ENCODE assay signal across 1 cellular context in genomic region chr11:102760355-102761035, GRCh38.
A peak's percentile ranks its signal among the peaks of the same experiment; 100 is the strongest.
TF ChIP-seq lines count a peak whose summit lies in the region.

No MANE protein-coding gene starts in this region.

TF ChIP-seq in K562, 482 proteins besides CTCF, POLR2A, EP300 and RAD21:
- TF ChIP-seq MECOM (CRISPR knock-in tag; IDR thresholded peaks at IDR 0.05) (no peak), FOXO4 (CRISPR knock-in tag; IDR thresholded peaks at IDR 0.05) (no peak), TEAD2 (tag; IDR thresholded peaks at IDR 0.05) (no peak), CEBPG (CRISPR knock-in tag; IDR thresholded peaks at IDR 0.05) (no peak), CEBPG (tag; conservative IDR thresholded peaks at IDR 0.05 in 1 of 2, IDR thresholded peaks at IDR 0.05 in 1 of 2) (peak; percentile 97 to 98), DDX20 (tag; IDR thresholded peaks at IDR 0.05; ENCODE audit: low read depth) (no peak), BACH1 (tag; IDR thresholded peaks at IDR 0.05) (no peak), JUND (IDR thresholded peaks at IDR 0.05; ENCODE audit: borderline replicate concordance, low read depth, low read length) (0 out of 2 replicates have a peak, but pooled peaks have one; percentile 19), JUND (tag; IDR thresholded peaks at IDR 0.05; ENCODE audit: borderline replicate concordance, low read depth, low read length) (peak; percentile 25; the same call in 1 of the 3 replicates), CREM (IDR thresholded peaks at IDR 0.05; ENCODE audit: low read depth) (no peak), CREB3L1 (IDR thresholded peaks at IDR 0.05; ENCODE audit: borderline replicate concordance, low read depth) (no peak), DACH1 (IDR thresholded peaks at IDR 0.05; ENCODE audit: partially characterized antibody) (no peak), COPS2 (conservative IDR thresholded peaks at IDR 0.05) (no peak), ZNF280A (IDR thresholded peaks at IDR 0.05; ENCODE audit: low read depth, partially characterized antibody) (no peak), CEBPB (tag; IDR thresholded peaks at IDR 0.05) (peak; percentile 72), FOSL1 (tag; conservative IDR thresholded peaks at IDR 0.05) (peak; percentile 82), ATF3 (IDR thresholded peaks at IDR 0.05) (peak; percentile 86), ATF3 (CRISPR knock-in tag; conservative IDR thresholded peaks at IDR 0.05) (no peak), ZFX (CRISPR knock-in tag; IDR thresholded peaks at IDR 0.05) (no peak), ETS2 (tag; IDR thresholded peaks at IDR 0.05; ENCODE audit: borderline replicate concordance, poor library complexity, severe bottlenecking) (no peak), ATF7 (IDR thresholded peaks at IDR 0.05) (peak; percentile 15; the same call in 1 of the 2 replicates), HBP1 (CRISPR knock-in tag; IDR thresholded peaks at IDR 0.05) (no peak), TRIM24 (IDR thresholded peaks at IDR 0.05) (peak; percentile 78 to 85; a peak in 2 of 4 replicates), ZSCAN32 (CRISPR knock-in tag; IDR thresholded peaks at IDR 0.05) (peak; percentile 86), JUN (IDR thresholded peaks at IDR 0.05; ENCODE audit: borderline replicate concordance, low read depth, low read length) (0 out of 2 replicates have a peak, but pooled peaks have one; percentile 32), JUN (CRISPR knock-in tag; IDR thresholded peaks at IDR 0.05; ENCODE audit: borderline replicate concordance) (no peak), SOX6 (IDR thresholded peaks at IDR 0.05) (peak; percentile 86; the same call in 1 of the 2 replicates), GABPA (tag; conservative IDR thresholded peaks at IDR 0.05; ENCODE audit: low read depth) (0 out of 2 replicates have a peak, but pooled peaks have one; percentile 26), NRF1 (conservative IDR thresholded peaks at IDR 0.05 in 1 of 2, IDR thresholded peaks at IDR 0.05 in 1 of 2) (no peak), ZNF764 (CRISPR knock-in tag; IDR thresholded peaks at IDR 0.05; ENCODE audit: low read depth) (no peak), ZNF318 (IDR thresholded peaks at IDR 0.05; ENCODE audit: borderline replicate concordance in 1 of 2, low read depth in 1 of 2) (0 out of 4 replicates have a peak, but pooled peaks of 1 of the 2 experiments have one; percentile 63), ATF4 (CRISPR knock-in tag; IDR thresholded peaks at IDR 0.05) (peak; percentile 95), TSHZ1 (CRISPR knock-in tag; IDR thresholded peaks at IDR 0.05) (no peak), FOXA3 (CRISPR knock-in tag; conservative IDR thresholded peaks at IDR 0.05 in 1 of 2, IDR thresholded peaks at IDR 0.05 in 1 of 2) (no peak)
